In genomic region chr7:80883188-80884025, GRCh38 we compare ENCODE assay signal across 1 cellular context.
A peak's percentile ranks its signal among the peaks of the same experiment; 100 is the strongest.
TF ChIP-seq lines count a peak whose summit lies in the region.

No MANE protein-coding gene starts in this region.

TF ChIP-seq in HEK293, 187 proteins besides CTCF, POLR2A, EP300 and RAD21 (continued from another document and continues in another):
- TF ChIP-seq ZBTB49 (tag by site-specific recombination; IDR thresholded peaks at IDR 0.05; ENCODE audit: low read depth) (no peak), ZNF623 (tag by site-specific recombination; IDR thresholded peaks at IDR 0.05) (no peak), ZSCAN18 (tag by site-specific recombination; IDR thresholded peaks at IDR 0.05) (no peak), PRDM2 (tag by site-specific recombination; IDR thresholded peaks at IDR 0.05; ENCODE audit: borderline replicate concordance) (no peak), SALL2 (tag by site-specific recombination; IDR thresholded peaks at IDR 0.05; ENCODE audit: borderline replicate concordance) (no peak), ZNF292 (tag by site-specific recombination; IDR thresholded peaks at IDR 0.05; ENCODE audit: borderline replicate concordance, low read depth) (no peak), ZNF391 (tag by site-specific recombination; IDR thresholded peaks at IDR 0.05; ENCODE audit: borderline replicate concordance, low read depth) (peak; percentile 81; the same call in 1 of the 2 replicates), ZNF449 (tag by site-specific recombination; IDR thresholded peaks at IDR 0.05) (peak; percentile 16; the same call in 1 of the 2 replicates), ZNF202 (tag by site-specific recombination; IDR thresholded peaks at IDR 0.05; ENCODE audit: borderline replicate concordance) (no peak), ZBTB11 (tag by site-specific recombination; conservative IDR thresholded peaks at IDR 0.05; ENCODE audit: low read depth) (no peak), ZNF707 (tag by site-specific recombination; IDR thresholded peaks at IDR 0.05) (no peak), ZBTB10 (tag by site-specific recombination; IDR thresholded peaks at IDR 0.05) (no peak), ZNF704 (tag by site-specific recombination; IDR thresholded peaks at IDR 0.05) (no peak), GFI1B (tag by site-specific recombination; IDR thresholded peaks at IDR 0.05) (peak; percentile 97), ZNF837 (tag by site-specific recombination; IDR thresholded peaks at IDR 0.05) (no peak), ZNF76 (tag by site-specific recombination; IDR thresholded peaks at IDR 0.05; ENCODE audit: borderline replicate concordance, low read depth) (peak; percentile 46; the same call in 1 of the 2 replicates), WT1 (tag by site-specific recombination; IDR thresholded peaks at IDR 0.05) (peak; percentile 69), ZFP37 (tag by site-specific recombination; IDR thresholded peaks at IDR 0.05) (peak; percentile 96), ZNF548 (tag by site-specific recombination; IDR thresholded peaks at IDR 0.05) (no peak), KLF16 (tag by site-specific recombination; IDR thresholded peaks at IDR 0.05) (peak; percentile 85), SETDB1 (IDR thresholded peaks at IDR 0.05; ENCODE audit: insufficient read length, low read length) (no peak), ZNF26 (tag by site-specific recombination; IDR thresholded peaks at IDR 0.05) (no peak), ZNF19 (tag by site-specific recombination; IDR thresholded peaks at IDR 0.05; ENCODE audit: low read depth) (no peak), ZNF324 (tag by site-specific recombination; IDR thresholded peaks at IDR 0.05) (peak; percentile 84), ZSCAN4 (tag by site-specific recombination; IDR thresholded peaks at IDR 0.05) (no peak; the same call in none of the 2 replicates), ZBTB26 (tag by site-specific recombination; optimal IDR thresholded peaks at IDR 0.05) (no peak)
